ENCODE assay signal across 23 cellular contexts in genomic region chr17:46789610-46790009, GRCh38. TPM values are rescaled to one million over a fixed set of nuclear protein-coding genes. Genes with fewer than 3 reads are reported as not detected.
DNase-seq lines count a peak whose midpoint lies in the region; ATAC-seq, FAIRE-seq and TF ChIP-seq lines count a peak whose summit lies in the region.
"Had no signal": no experiment of that assay in that cellular context is flagged by ENCODE, and none has a peak within 500 bp of the region (broad histone marks: within the 10 kb centered on the region; RNA-seq: fewer than 3 reads in every experiment).

No MANE protein-coding gene starts in this region.

- H2BK120ac ChIP-seq in mesendoderm (ENCODE audit: low read depth, low read length) (no peak overlapping the region), neuronal stem cell (ENCODE audit: low read depth, low read length) (no peak overlapping the region)

- TF ChIP-seq CTCF in K562 (IDR thresholded peaks at IDR 0.05 in 2 of 3, conservative IDR thresholded peaks at IDR 0.05 in 1 of 3; ENCODE audit: insufficient read depth in 2 of 3, low read depth in 1 of 3, low read length in 3 of 3): no peak

- no peaks in the 10 kb centered on the region for H4K20me1 ChIP-seq in K562 (replicated peaks; ENCODE audit: control insufficient read depth, insufficient read depth, low read length)
- H4K20me1 ChIP-seq: BLaER1 had no signal

- no peak overlapping the region for H4K5ac ChIP-seq in mesendoderm (ENCODE audit: low read length)

- no peak overlapping the region for H3K4me3 ChIP-seq in K562
- no peak overlapping the region for H3K4me3 ChIP-seq in mesendoderm (ENCODE audit: low read length)
- no peak overlapping the region for H3K4me3 ChIP-seq in neuronal stem cell (ENCODE audit: low read length in 2 of 2)
- H3K4me3 ChIP-seq: BLaER1 had no signal

- H3K9me1 ChIP-seq in K562 (ENCODE audit: control insufficient read depth, insufficient read depth, low read length): no peaks in the 10 kb centered on the region

- no peak for TF ChIP-seq POLR2A in K562 (conservative IDR thresholded peaks at IDR 0.05)

- no peak overlapping the region for H4K8ac ChIP-seq in mesendoderm (ENCODE audit: low read depth, low read length)
- H4K8ac ChIP-seq in neuronal stem cell (ENCODE audit: low read depth, low read length): no peak overlapping the region

- no peaks in the 10 kb centered on the region for H3K27me3 ChIP-seq in K562 (ENCODE audit: control insufficient read depth in 2 of 2, insufficient read depth in 2 of 2, low read length in 2 of 2)
- H3K27me3 ChIP-seq in mesendoderm (ENCODE audit: insufficient read depth, low read length, poor library complexity): no peaks in the 10 kb centered on the region
- H3K27me3 ChIP-seq in neuronal stem cell (ENCODE audit: control insufficient read depth in 3 of 3, insufficient read depth in 3 of 3, low read depth in 1 of 3, low read length in 3 of 3): peaks cover 0 to 6% (median 0%) of the 10 kb centered on the region in 3 experiments
- H3K27me3 ChIP-seq: BE2C, BLaER1 had no signal

- CTCF ChIA-PET in K562 (lab: Yijun Ruan, JAX; ENCODE audit: low intra/inter-chr PET ratio): no interaction called here

- no peak for FAIRE-seq in K562 (lab: Jason Lieb, UNC)
- FAIRE-seq: A204.1, D721Med, G401.6, GM12891, GM19239 had no signal

- H3K4ac ChIP-seq in mesendoderm (ENCODE audit: low read depth, low read length) (no peak overlapping the region), neuronal stem cell (ENCODE audit: low read length) (no peak overlapping the region)

- POLR2A ChIA-PET in K562 (lab: Yijun Ruan, JAX): interaction anchor here (0.5 to 1.1 kb wide), 3 partner anchors 14 to 600 kb away, joined by 3 to 5 read pairs (median 3); no protein-coding TSS in a partner anchor

- in situ Hi-C loops in K562 (cut with MboI): no loop called here

- H3K4me2 ChIP-seq in K562 (ENCODE audit: insufficient read depth, low read length): no peak overlapping the region
- H3K4me2 ChIP-seq in mesendoderm (ENCODE audit: low read length): no peak overlapping the region
- no peak overlapping the region for H3K4me2 ChIP-seq in neuronal stem cell (ENCODE audit: insufficient read depth, low read length, poor library complexity, severe bottlenecking)

- H3K36me3 ChIP-seq in K562 (ENCODE audit: control insufficient read depth, insufficient read depth, low read length) (no peaks in the 10 kb centered on the region), mesendoderm (ENCODE audit: control insufficient read depth, insufficient read depth, low read length) (no peaks in the 10 kb centered on the region), neuronal stem cell (replicated peaks in 1 of 2; ENCODE audit: control insufficient read depth in 2 of 2, insufficient read depth in 2 of 2, low read length in 2 of 2) (peaks cover 0 to 8% of the 10 kb centered on the region in 2 donors)
- H3K36me3 ChIP-seq: BE2C, BLaER1 had no signal

- WGBS in K562 (ENCODE audit: insufficient coverage, low coverage, missing lambda C conversion rate): 66% methylated on average over 8 of the region's 8 CpGs
- WGBS in mesendoderm (ENCODE audit: extremely low coverage, insufficient coverage, low lambda C conversion rate): no CpG with 5 or more reads among the region's 8 CpGs
- no CpG with 5 or more reads among the region's 8 CpGs for WGBS in neuronal stem cell (ENCODE audit: extremely low coverage in 2 of 2, insufficient read length in 2 of 2, insufficient replicate concordance in 1 of 2), 2 donors

- H3K23ac ChIP-seq in mesendoderm (ENCODE audit: low read length) (no peak overlapping the region), neuronal stem cell (ENCODE audit: low read depth, low read length, poor library complexity) (no peak overlapping the region)

- no TSS peak for BruUV-seq in K562 (replicated peaks; lab: Mats Ljungman, UMichigan)

- peak overlapping the region; percentile 1 for H3K18ac ChIP-seq in mesendoderm (ENCODE audit: low read length)
- H3K18ac ChIP-seq in neuronal stem cell (ENCODE audit: low read length): peak overlapping the region; percentile 40

- H3K9me3 ChIP-seq in K562 (replicated peaks; ENCODE audit: control insufficient read depth, insufficient read depth, low read depth, low read length) (no peaks in the 10 kb centered on the region), neuronal stem cell (replicated peaks in 1 of 2; ENCODE audit: control insufficient read depth in 2 of 2, insufficient read depth in 1 of 2, low read depth in 1 of 2, low read length in 2 of 2) (peaks cover 4% of the 10 kb centered on the region in 2 donors)
- H3K9me3 ChIP-seq: BE2C, BLaER1, Caco-2 had no signal

- TF ChIP-seq EP300 in K562 (IDR thresholded peaks at IDR 0.05; ENCODE audit: low read length): no peak

- H3K4me1 ChIP-seq in K562 (replicated peaks in 1 of 2; ENCODE audit: control insufficient read depth in 2 of 2, insufficient read depth in 2 of 2, low read length in 2 of 2) (peaks cover 24 to 28% of the 10 kb centered on the region in 2 experiments), mesendoderm (ENCODE audit: control insufficient read depth, low read depth, low read length) (peaks cover 22% of the 10 kb centered on the region), neuronal stem cell (ENCODE audit: control insufficient read depth in 2 of 2, insufficient read depth in 1 of 2, low read depth in 1 of 2, low read length in 2 of 2) (peaks cover 13 to 15% of the 10 kb centered on the region in 2 donors)
- H3K4me1 ChIP-seq: BE2C had no signal

- H3K9ac ChIP-seq in K562 (ENCODE audit: insufficient read depth in 1 of 2, low read depth in 2 of 2, low read length in 2 of 2) (no peak overlapping the region), mesendoderm (ENCODE audit: low read length) (no peak overlapping the region), neuronal stem cell (ENCODE audit: low read depth, low read length, poor library complexity) (no peak overlapping the region)
- H3K9ac ChIP-seq: BLaER1 had no signal

- H4K91ac ChIP-seq in neuronal stem cell (ENCODE audit: low read depth, low read length, poor library complexity): no peak overlapping the region

- H2BK5ac ChIP-seq in mesendoderm (ENCODE audit: low read length) (no peak overlapping the region), neuronal stem cell (ENCODE audit: low read length) (no peak overlapping the region)

- ATAC-seq in K562 (no peak), Right ventricle myocardium inferior (no peak), HG02884 (IDR thresholded peaks at IDR 0.05; ENCODE audit: unreplicated experiment) (no peak), sciatic nerve (no peak)
- ATAC-seq: CD8-positive, alpha-beta T cell had no signal

- TF ChIP-seq RAD21 in K562 (CRISPR knock-in tag; conservative IDR thresholded peaks at IDR 0.05 in 1 of 2, IDR thresholded peaks at IDR 0.05 in 1 of 2): no peak

- H2AK5ac ChIP-seq in mesendoderm (ENCODE audit: low read length) (no peak overlapping the region), neuronal stem cell (ENCODE audit: low read depth, low read length) (no peak overlapping the region)

- no peak overlapping the region for H3K27ac ChIP-seq in K562 (ENCODE audit: extremely low read depth, low read depth, low read length)
- H3K27ac ChIP-seq in mesendoderm (ENCODE audit: low read depth, low read length): no peak overlapping the region
- H3K27ac ChIP-seq in neuronal stem cell (replicated peaks; ENCODE audit: low read length): no peak overlapping the region
- H3K27ac ChIP-seq: BLaER1, C4-2B had no signal

- intact Hi-C loops in K562 (cut with micrococcal nuclease): no loop called here
- intact Hi-C loops in Right ventricle myocardium inferior (cut with DNase I): no loop called here
- intact Hi-C loops in sciatic nerve (cut with DNase I): no loop called here

- H2BK15ac ChIP-seq in mesendoderm (replicated peaks; ENCODE audit: low read depth) (no peak overlapping the region), neuronal stem cell (ENCODE audit: low read length) (no peak overlapping the region)

- no peak overlapping the region for H3K56ac ChIP-seq in mesendoderm (ENCODE audit: low read length)

- no peak overlapping the region for H3K14ac ChIP-seq in neuronal stem cell (ENCODE audit: low read length)

- DNase-seq in K562 (ENCODE audit: extremely low read depth in 1 of 4, low spot score in 3 of 4) (no peak), mesendoderm (no peak), neuronal stem cell (ENCODE audit: low spot score) (no peak), Right ventricle myocardium inferior (ENCODE audit: missing footprints) (no peak), C1 segment of cervical spinal cord (lab: John Stamatoyannopoulos, UW) (no peak), sciatic nerve (ENCODE audit: low spot score) (no peak)
- DNase-seq: 8988T; ACHN; BE2C; Caco-2; Calu3; CD4-positive, alpha-beta T cell; CD8-positive, alpha-beta T cell; DMS79 treated with DMSO at 0.1 percent for 48 hours; GF-D8 had no signal

- H2AFZ ChIP-seq in K562 (ENCODE audit: low read depth, low read length) (no peak overlapping the region), neuronal stem cell (ENCODE audit: low read length) (no peak overlapping the region)

- no peak overlapping the region for H2BK12ac ChIP-seq in neuronal stem cell (ENCODE audit: low read length)

- H3K79me1 ChIP-seq in mesendoderm (ENCODE audit: low read length) (peaks cover 35% of the 10 kb centered on the region), neuronal stem cell (ENCODE audit: low read depth, low read length) (no peaks in the 10 kb centered on the region)

- H3K79me2 ChIP-seq in K562 (ENCODE audit: control insufficient read depth, insufficient read depth, low read length) (no peaks in the 10 kb centered on the region), mesendoderm (ENCODE audit: control insufficient read depth, insufficient read depth, low read length) (peaks cover 43% of the 10 kb centered on the region)

RNA-seq across cellular contexts. Expression of gene WNT3, which starts 28.9 kb away (rescaled TPM):
- total RNA-seq in K562 (2011; cell fraction: chromatin; rRNA removed; ENCODE audit: low replicate concordance): 8.1 and 10.9 TPM in 2 replicates
- 6.1 and 6.8 TPM in 2 replicates for total RNA-seq in K562 (2011; cell fraction: nucleolus; rRNA removed)
- total RNA-seq in K562 (2011; cell fraction: nucleoplasm; rRNA removed): 7.8 and 8.3 TPM in 2 replicates
- total RNA-seq in K562 (2014; rRNA removed): 1.5 and 2.9 TPM in 2 replicates
- total RNA-seq in K562 (2014; rRNA removed; fragmentation: Illumina TruSeq; extraction: Trizol): 2.2 and 2.4 TPM in 2 replicates
- 2.6 and 2.8 TPM in 2 replicates for total RNA-seq in K562 (2015; rRNA removed; fragmentation: Illumina TruSeq; extraction: Trizol)
- 2.7 and 3.5 TPM in 2 replicates for total RNA-seq in K562 (2021)
- 5.9 and 6.1 TPM in 2 replicates for polyA plus RNA-seq in K562 (2011; rRNA removed)
- polyA plus RNA-seq in K562 (2011; cell fraction: cytosol; rRNA removed): 3.4 and 3.9 TPM in 2 replicates
- polyA plus RNA-seq in K562 (2011; cell fraction: nucleus; rRNA removed): 18.0 and 19.7 TPM in 2 replicates
- polyA plus RNA-seq in K562 (2012): 2.5 and 2.8 TPM in 2 replicates
- 3.2 and 3.6 TPM in 2 replicates for polyA plus RNA-seq in K562 (2014; fragmentation: Illumina TruSeq; extraction: Trizol)
- polyA plus RNA-seq in K562 (2014; fragmentation: Nextera tagmentation; extraction: Ambion mirVana): 1 to 10 TPM; 2.1 to 3.5 TPM
- polyA plus RNA-seq in K562 (2014; rRNA removed): 2.5 and 3.3 TPM in 2 replicates
- polyA minus RNA-seq in K562 (2011; rRNA and poly(A)+ RNA removed): 2.9 and 3.6 TPM in 2 replicates
- polyA minus RNA-seq in K562 (2011; cell fraction: cytosol; rRNA and poly(A)+ RNA removed): 2.0 and 2.4 TPM in 2 replicates
- polyA minus RNA-seq in K562 (2011; cell fraction: nucleus; rRNA and poly(A)+ RNA removed): 2.6 and 2.7 TPM in 2 replicates
- 50.0 TPM for polyA plus RNA-seq in mesendoderm (2013, experiment 1 of 2)
- 49.3 TPM for polyA plus RNA-seq in mesendoderm (2013, experiment 2 of 2)
- polyA plus RNA-seq in neuronal stem cell (2013, experiment 1 of 2): 6.1 TPM
- polyA plus RNA-seq in neuronal stem cell (2013, experiment 2 of 2): 6.0 TPM
- total RNA-seq in Right ventricle myocardium inferior: 1.0 TPM
- total RNA-seq in sciatic nerve: 0.98 TPM
- total RNA-seq: CD4-positive, alpha-beta T cell; CD8-positive, alpha-beta T cell had no signal
